ENCODE assay signal across 8 cellular contexts in the genomic region with DNA sequence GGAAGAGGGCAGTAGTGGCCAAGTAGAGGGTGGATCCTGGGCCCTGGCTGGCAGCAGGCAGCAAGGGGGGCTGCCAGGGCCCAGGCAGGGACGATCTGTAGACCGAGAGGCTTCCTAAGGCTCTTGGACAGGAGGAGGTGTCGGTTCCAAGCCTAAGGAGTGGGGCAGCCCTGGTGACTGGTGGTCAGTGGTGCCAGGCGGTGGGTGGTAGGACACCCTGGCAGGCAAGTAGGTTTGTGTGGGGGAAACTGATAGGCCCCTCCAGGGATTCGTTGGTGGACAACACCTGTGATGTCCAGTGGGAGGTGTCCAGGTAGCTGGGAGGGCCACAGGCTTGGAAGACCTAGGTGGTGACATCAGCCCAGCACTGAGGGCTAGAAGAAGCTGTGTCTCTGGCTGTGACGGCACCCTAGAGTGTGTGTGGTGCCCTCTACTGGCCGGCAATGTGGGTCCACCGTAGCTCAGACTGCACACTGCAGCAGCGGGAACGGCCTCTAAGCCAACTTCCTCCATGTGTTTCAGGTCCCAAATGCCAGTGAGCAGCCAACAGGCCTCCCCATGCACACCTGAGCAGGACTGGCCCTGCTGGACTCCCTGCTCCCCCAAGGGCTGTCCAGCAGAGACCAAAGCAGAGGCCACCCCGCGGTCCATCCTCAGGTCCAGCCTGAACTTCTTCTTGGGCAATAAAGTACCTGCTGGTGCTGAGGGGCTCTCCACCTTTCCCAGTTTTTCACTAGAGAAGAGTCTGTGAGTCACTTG. TPM values are rescaled to one million over a fixed set of nuclear protein-coding genes. Genes with fewer than 3 reads are reported as not detected.
DNase-seq lines count a peak whose midpoint lies in the region; ATAC-seq and TF ChIP-seq lines count a peak whose summit lies in the region.

No MANE protein-coding gene starts in this region.

- peak; percentile 65 for TF ChIP-seq CTCF in glutamatergic neuron (IDR thresholded peaks at IDR 0.05; ENCODE audit: partially characterized antibody, unreplicated experiment)

- CTCF ChIA-PET in CD4-positive, alpha-beta memory T cell (lab: Charles Lee; ENCODE audit: partially characterized antibody): interaction anchor here (0.7 to 2.3 kb wide), 10 partner anchors 9 to 751 kb away, joined by 3 to 12 read pairs (median 4); partner anchors contain the start of gene SAMM50

- no peaks in the 10 kb centered on the region for H3K36me3 Mint-ChIP-seq in CD4-positive, alpha-beta memory T cell
- peaks cover 15% of the 10 kb centered on the region for H3K36me3 Mint-ChIP-seq in glutamatergic neuron (ENCODE audit: unreplicated experiment)

- peak; percentile 35 to 65 (median 44) for DNase-seq in CD4-positive, alpha-beta memory T cell
- DNase-seq in SJCRH30: peak; percentile 41 to 66
- DNase-seq in activated naive CD4-positive, alpha-beta T cell (lab: John Stamatoyannopoulos, UW): peak; percentile 6 to 54 (median 42)
- DNase-seq in glutamatergic neuron: peak; percentile 83
- peak; percentile 30 for DNase-seq in renal cortical epithelial cell (ENCODE audit: low read depth)
- no peak for DNase-seq in mesenteric fat pad (ENCODE audit: low spot score)

- H3K36me3 ChIP-seq in CD4-positive, alpha-beta memory T cell (ENCODE audit: insufficient read depth, low read length): no peaks in the 10 kb centered on the region
- H3K36me3 ChIP-seq in SJCRH30: no peaks in the 10 kb centered on the region

- no peaks in the 10 kb centered on the region for H3K9me3 ChIP-seq in CD4-positive, alpha-beta memory T cell (ENCODE audit: control insufficient read depth in 1 of 2, low read length in 2 of 2)
- H3K9me3 ChIP-seq in SJCRH30 (replicated peaks): no peaks in the 10 kb centered on the region

- POLR2A ChIA-PET in CD4-positive, alpha-beta memory T cell (lab: Charles Lee; ENCODE audit: partially characterized antibody): interaction anchor here (2.0 kb wide), 1 partner anchor 9 kb away, joined by 7 read pairs; the partner anchor contains the start of gene SAMM50

- H3K27ac ChIP-seq in CD4-positive, alpha-beta memory T cell (ENCODE audit: low read depth, low read length): no peak overlapping the region
- H3K27ac ChIP-seq in SJCRH30: no peak overlapping the region

- peaks cover 0 to 8% (median 0%) of the 10 kb centered on the region in 8 donors for H3K9me3 Mint-ChIP-seq in CD4-positive, alpha-beta memory T cell
- H3K9me3 Mint-ChIP-seq in glutamatergic neuron (ENCODE audit: unreplicated experiment): no peaks in the 10 kb centered on the region

- no peaks in the 10 kb centered on the region for H3K4me1 ChIP-seq in CD4-positive, alpha-beta memory T cell (ENCODE audit: insufficient read depth, low read length)
- no peaks in the 10 kb centered on the region for H3K4me1 ChIP-seq in SJCRH30

- intact Hi-C loops in CD4-positive, alpha-beta memory T cell (cut with micrococcal nuclease): loop anchor here (5.0 kb wide), 1 partner anchor 559 kb away; no protein-coding TSS in a partner anchor

- no peak overlapping the region for H3K4me3 ChIP-seq in CD4-positive, alpha-beta memory T cell (ENCODE audit: low read length in 2 of 2)
- H3K4me3 ChIP-seq in SJCRH30: no peak overlapping the region

- H3K27ac Mint-ChIP-seq in CD4-positive, alpha-beta memory T cell: peak overlapping the region in 1 of 7 donors; percentile 48
- no peak overlapping the region for H3K27ac Mint-ChIP-seq in glutamatergic neuron (ENCODE audit: unreplicated experiment)

- H3K27me3 ChIP-seq in CD4-positive, alpha-beta memory T cell (ENCODE audit: insufficient read depth, low read length): no peaks in the 10 kb centered on the region
- no peaks in the 10 kb centered on the region for H3K27me3 ChIP-seq in SJCRH30

- ATAC-seq in HG02610 (IDR thresholded peaks at IDR 0.05; ENCODE audit: unreplicated experiment) (peak; percentile 36), GM21576 (IDR thresholded peaks at IDR 0.05; ENCODE audit: unreplicated experiment) (no peak)

- H3K4me3 Mint-ChIP-seq in CD4-positive, alpha-beta memory T cell: no peak overlapping the region
- no peak overlapping the region for H3K4me3 Mint-ChIP-seq in glutamatergic neuron (ENCODE audit: unreplicated experiment)

- no peaks in the 10 kb centered on the region for H3K4me1 Mint-ChIP-seq in CD4-positive, alpha-beta memory T cell
- no peaks in the 10 kb centered on the region for H3K4me1 Mint-ChIP-seq in glutamatergic neuron (ENCODE audit: low read depth, unreplicated experiment)

- H3K27me3 Mint-ChIP-seq in CD4-positive, alpha-beta memory T cell: peaks cover 0 to 11% of the 10 kb centered on the region in 2 donors
- H3K27me3 Mint-ChIP-seq in glutamatergic neuron (ENCODE audit: unreplicated experiment): peaks cover 3% of the 10 kb centered on the region

RNA-seq across cellular contexts. Expression of gene SAMM50, which starts 9.4 kb away (rescaled TPM):
- total RNA-seq in CD4-positive, alpha-beta memory T cell: 10 to 100 TPM; 33.3 to 34.7 TPM
- polyA plus RNA-seq in CD4-positive, alpha-beta memory T cell: 10 to 100 TPM; 70.6 to 72.1 TPM
- 45.8 and 49.1 TPM in 2 replicates for total RNA-seq in SJCRH30 (2014; rRNA removed; shearing (Covaris generic))
- 48.0 TPM for total RNA-seq in glutamatergic neuron (ENCODE audit: unreplicated experiment)
- total RNA-seq in renal cortical epithelial cell: 35.1 and 57.6 TPM in 2 replicates
- total RNA-seq in mesenteric fat pad: 49.4 TPM

RNA-seq across cellular contexts. Expression of gene PNPLA3, which starts 22.2 kb away (rescaled TPM):
- total RNA-seq in CD4-positive, alpha-beta memory T cell: not detected
- polyA plus RNA-seq in CD4-positive, alpha-beta memory T cell: not detected
- total RNA-seq in SJCRH30 (2014; rRNA removed; shearing (Covaris generic)): 1.3 and 1.9 TPM in 2 replicates
- total RNA-seq in glutamatergic neuron (ENCODE audit: unreplicated experiment) (14.7 TPM), renal cortical epithelial cell (0.80 and 3.0 TPM in 2 replicates), mesenteric fat pad (0.93 TPM)

RNA-seq across cellular contexts. Expression of gene PNPLA5, which starts 54.0 kb away (rescaled TPM):
- not detected for total RNA-seq in CD4-positive, alpha-beta memory T cell
- polyA plus RNA-seq in CD4-positive, alpha-beta memory T cell: not detected
- total RNA-seq in SJCRH30 (2014; rRNA removed; shearing (Covaris generic)): not detected in 2 replicates
- total RNA-seq in glutamatergic neuron (ENCODE audit: unreplicated experiment): not detected
- not detected in 2 replicates for total RNA-seq in renal cortical epithelial cell
- not detected for total RNA-seq in mesenteric fat pad
